7 cellular contexts compared by ENCODE assay signal in genomic region chr16:14927777-14928714, GRCh38. TPM values are rescaled to one million over a fixed set of nuclear protein-coding genes. Genes with fewer than 3 reads are reported as not detected.
A peak's percentile ranks its signal among the peaks of the same experiment; 100 is the strongest.
DNase-seq lines count a peak whose midpoint lies in the region; ATAC-seq and TF ChIP-seq lines count a peak whose summit lies in the region.
"Not testable (repeated sequence)": the region's sequence is repeated elsewhere in the genome, so short reads cannot be mapped to it uniquely, and the experiment has no call there.

No MANE protein-coding gene starts in this region.

- DNase-seq in EH (ENCODE audit: low read depth) (peak; percentile 6), LHCN-M2 (ENCODE audit: low read depth) (peak; percentile 1), mammary epithelial cell (peak; percentile 5), lower leg skin (ENCODE audit: low spot score in 2 of 2) (peak; percentile 16 to 85), retina (peak; percentile 13)
- DNase-seq in activated CD4-positive, alpha-beta T cell treated with anti-CD3 and anti-CD28 coated beads, Interleukin-2, amount 10 ng/mL, durations not matched to agents 7 days and 5 days = peak; percentile 6

- WGBS in mammary epithelial cell (ENCODE audit: low coverage, missing lambda C conversion rate) = 66% methylated on average over 6 of the region's 31 CpGs
- 17 to 69% methylated on average over 1 to 2 of the region's 31 CpGs for WGBS in gastroesophageal sphincter (ENCODE audit: low coverage in 1 of 2), 2 donors
- WGBS in lower leg skin, 2 donors = 61 to 68% methylated on average over 6 of the region's 31 CpGs

- H3K4me3 ChIP-seq in mammary epithelial cell (replicated peaks in 1 of 3; ENCODE audit: insufficient read depth in 1 of 3, low read depth in 2 of 3, low read length in 3 of 3); gastroesophageal sphincter; lower leg skin (ENCODE audit: low read depth, poor library complexity, severe bottlenecking): not testable (repeated sequence)

- dilution Hi-C loops in mammary epithelial cell (cut with HindIII; ENCODE audit: low sequenced_read_pairs) = not testable (repeated sequence)

- intact Hi-C loops in mammary epithelial cell (cut with micrococcal nuclease); lower leg skin (cut with DNase I; ENCODE audit: low total_unique reads): not testable (repeated sequence)

- H3K27ac ChIP-seq in mammary epithelial cell (ENCODE audit: insufficient read depth, low read depth, low read length) = not testable (repeated sequence)
- peak overlapping the region in 1 of 4 donors; percentile 1 for H3K27ac ChIP-seq in gastroesophageal sphincter

- not testable (repeated sequence) for H3K4me1 Mint-ChIP-seq in activated CD4-positive, alpha-beta T cell treated with anti-CD3 and anti-CD28 coated beads, Interleukin-2, amount 10 ng/mL, durations not matched to agents 7 days and 5 days

- H4K20me1 ChIP-seq in mammary epithelial cell (ENCODE audit: insufficient read depth, low read length) = not testable (repeated sequence)

- not testable (repeated sequence) for H3K36me3 Mint-ChIP-seq in activated CD4-positive, alpha-beta T cell treated with anti-CD3 and anti-CD28 coated beads, Interleukin-2, amount 10 ng/mL, durations not matched to agents 7 days and 5 days (ENCODE audit: low read depth)

- TF ChIP-seq POLR2A in gastroesophageal sphincter (IDR thresholded peaks at IDR 0.05); lower leg skin (IDR thresholded peaks at IDR 0.05): not testable (repeated sequence)

- CTCF ChIA-PET in activated CD4-positive, alpha-beta T cell treated with anti-CD3 and anti-CD28 coated beads, Interleukin-2, amount 10 ng/mL, durations not matched to agents 7 days and 5 days (lab: Charles Lee); mammary epithelial cell (lab: Charles Lee; ENCODE audit: low non-redundant PET): not testable (repeated sequence)

- BruUV-seq in mammary epithelial cell (replicated peaks; lab: Mats Ljungman, UMichigan) = not testable (repeated sequence)

- H3K79me2 ChIP-seq in mammary epithelial cell (ENCODE audit: insufficient read depth, low read length) = not testable (repeated sequence)

- H3K27me3 ChIP-seq in mammary epithelial cell (ENCODE audit: insufficient read depth, low read length); gastroesophageal sphincter: not testable (repeated sequence)

- not testable (repeated sequence) for H3K36me3 ChIP-seq in mammary epithelial cell (ENCODE audit: insufficient read depth, low read length)
- H3K36me3 ChIP-seq in gastroesophageal sphincter = peaks cover 0 to 21% of the 10 kb centered on the region in 2 donors

- not testable (repeated sequence) for TF ChIP-seq EP300 in gastroesophageal sphincter (IDR thresholded peaks at IDR 0.05)

- not testable (repeated sequence) for H2AFZ ChIP-seq in mammary epithelial cell (ENCODE audit: low read depth, low read length)

- TF ChIP-seq CTCF in mammary epithelial cell (conservative IDR thresholded peaks at IDR 0.05 in 1 of 2, IDR thresholded peaks at IDR 0.05 in 1 of 2; ENCODE audit: extremely low read depth in 1 of 2, insufficient read depth in 1 of 2, low read depth in 1 of 2, low read length in 2 of 2); gastroesophageal sphincter (IDR thresholded peaks at IDR 0.05); lower leg skin (IDR thresholded peaks at IDR 0.05): not testable (repeated sequence)

- H3K27me3 Mint-ChIP-seq in activated CD4-positive, alpha-beta T cell treated with anti-CD3 and anti-CD28 coated beads, Interleukin-2, amount 10 ng/mL, durations not matched to agents 7 days and 5 days = not testable (repeated sequence)

- in situ Hi-C loops in mammary epithelial cell (cut with MboI; ENCODE audit: low sequenced_read_pairs in 2 of 2) = not testable (repeated sequence)

- H3K4me2 ChIP-seq in mammary epithelial cell (ENCODE audit: insufficient read depth, low read depth, low read length) = not testable (repeated sequence)

- H3K9ac ChIP-seq in mammary epithelial cell (ENCODE audit: insufficient read depth, low read length) = not testable (repeated sequence)

- not testable (repeated sequence) for H3K4me1 ChIP-seq in mammary epithelial cell (ENCODE audit: insufficient read depth, low read length); gastroesophageal sphincter

- POLR2A ChIA-PET in activated CD4-positive, alpha-beta T cell treated with anti-CD3 and anti-CD28 coated beads, Interleukin-2, amount 10 ng/mL, durations not matched to agents 7 days and 5 days (lab: Charles Lee) = not testable (repeated sequence)

- H3K9me3 Mint-ChIP-seq in activated CD4-positive, alpha-beta T cell treated with anti-CD3 and anti-CD28 coated beads, Interleukin-2, amount 10 ng/mL, durations not matched to agents 7 days and 5 days = not testable (repeated sequence)

- H3K27ac Mint-ChIP-seq in activated CD4-positive, alpha-beta T cell treated with anti-CD3 and anti-CD28 coated beads, Interleukin-2, amount 10 ng/mL, durations not matched to agents 7 days and 5 days = peak overlapping the region; percentile 72

- not testable (repeated sequence) for H3K9me3 ChIP-seq in mammary epithelial cell (replicated peaks; ENCODE audit: insufficient read depth, low read length); gastroesophageal sphincter

- not testable (repeated sequence) for H3K4me3 Mint-ChIP-seq in activated CD4-positive, alpha-beta T cell treated with anti-CD3 and anti-CD28 coated beads, Interleukin-2, amount 10 ng/mL, durations not matched to agents 7 days and 5 days

- peak; percentile 60 for ATAC-seq in gastroesophageal sphincter

RNA-seq across cellular contexts. Expression of gene NPIPA1, which starts 9.2 kb away (rescaled TPM):
- total RNA-seq in LHCN-M2 (2014; rRNA removed) (36.0 and 54.5 TPM in 2 replicates), mammary epithelial cell (100 to 1,000 TPM in 1 of 2 donors, 10 to 100 TPM in 1; 41.0 to 159 TPM), gastroesophageal sphincter (100 to 1,000 TPM in 2 of 4 donors, 10 to 100 TPM in 2; 54.0 to 103 (median 93.4) TPM), lower leg skin (10 to 100 TPM; 43.1 to 74.3 (median 57.7) TPM)
- polyA plus RNA-seq in LHCN-M2 (2012) = 28.2 TPM
- 100 to 1,000 TPM; 104 to 112 TPM for total RNA-seq in activated CD4-positive, alpha-beta T cell treated with anti-CD3 and anti-CD28 coated beads, Interleukin-2, amount 10 ng/mL, durations not matched to agents 7 days and 5 days
- polyA plus RNA-seq in mammary epithelial cell = 34.7 TPM
- polyA minus RNA-seq in mammary epithelial cell = 5.2 TPM

RNA-seq across cellular contexts. Expression of gene PDXDC1, which starts 46.8 kb away (rescaled TPM):
- total RNA-seq in LHCN-M2 (2014; rRNA removed) = 44.2 and 49.1 TPM in 2 replicates
- polyA plus RNA-seq in LHCN-M2 (2012) = 36.5 TPM
- total RNA-seq in activated CD4-positive, alpha-beta T cell treated with anti-CD3 and anti-CD28 coated beads, Interleukin-2, amount 10 ng/mL, durations not matched to agents 7 days and 5 days = 10 to 100 TPM; 49.2 to 53.3 TPM
- total RNA-seq in mammary epithelial cell = 10 to 100 TPM; 71.2 to 81.4 TPM
- 45.0 TPM for polyA plus RNA-seq in mammary epithelial cell
- polyA minus RNA-seq in mammary epithelial cell = 125 TPM
- 10 to 100 TPM; 70.0 to 92.2 (median 87.6) TPM for total RNA-seq in gastroesophageal sphincter
- 10 to 100 TPM; 38.2 to 63.0 (median 50.1) TPM for total RNA-seq in lower leg skin
